Comparison of ENCODE assay signal across 34 cellular contexts in the genomic region with DNA sequence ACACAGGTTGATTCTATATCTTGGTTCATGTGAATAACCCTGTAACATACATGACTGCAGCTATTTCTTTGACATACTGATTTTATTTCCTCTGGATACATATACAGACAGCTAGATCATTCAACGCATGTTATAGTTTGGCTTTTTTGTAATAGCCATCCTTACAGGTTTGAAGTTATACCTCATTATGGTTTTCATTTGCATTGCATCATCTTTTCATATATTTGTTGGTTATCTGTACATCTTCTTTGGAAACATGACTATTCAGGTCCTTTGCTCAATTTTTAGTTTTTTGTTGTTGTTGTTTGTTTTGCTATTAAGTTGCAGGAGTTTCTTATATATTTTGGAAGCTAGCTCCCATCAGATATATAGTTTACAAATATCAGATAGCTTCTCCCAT.
"Had no signal": no experiment of that assay in that cellular context is flagged by ENCODE, and none has a peak within 500 bp of the region (broad histone marks: within the 10 kb centered on the region; RNA-seq: fewer than 3 reads in every experiment).

No MANE protein-coding gene starts in this region.

- DNase-seq: activated effector memory CD4-positive, alpha-beta T cell treated with anti-CD3 and anti-CD28 coated beads, Interleukin-2, amount 50 U/mL, for 16 hours; activated effector memory CD4-positive, alpha-beta T cell treated with Interleukin-2 at 50 U/mL for 16 hours; activated gamma-delta T cell; activated gamma-delta T cell treated with Interleukin-2 at 50 U/mL for 16 hours; activated naive CD4-positive, alpha-beta T cell; activated naive CD4-positive, alpha-beta T cell treated with anti-CD3 and anti-CD28 coated beads for 36 hours; activated naive CD4-positive, alpha-beta T cell treated with anti-CD3 and anti-CD28 coated beads, Interleukin-2, amount 10 ng/mL, durations not matched to agents 7 days and 5 days; activated naive CD4-positive, alpha-beta T cell treated with anti-CD3 and anti-CD28 coated beads, Interleukin-2, amount 50 U/mL, for 16 hours; activated naive CD4-positive, alpha-beta T cell treated with Interleukin-2 at 50 U/mL for 16 hours; activated naive CD8-positive, alpha-beta T cell treated with anti-CD3 and anti-CD28 coated beads for 36 hours; activated naive CD8-positive, alpha-beta T cell treated with anti-CD3 and anti-CD28 coated beads, Interleukin-2, amount 10 ng/mL, durations not matched to agents 7 days and 5 days; activated naive CD8-positive, alpha-beta T cell treated with anti-CD3 and anti-CD28 coated beads, Interleukin-2, amount 50 U/mL, for 24 hours; activated T-cell treated with anti-CD3 and anti-CD28 coated beads, Interleukin-2, amount 50 U/mL, for 1 hour; activated T-cell treated with anti-CD3 and anti-CD28 coated beads, Interleukin-2, amount 50 U/mL, for 24 hours; activated T-cell treated with anti-CD3 and anti-CD28 coated beads, Interleukin-2, amount 50 U/mL, for 4 hours; activated T-cell treated with anti-CD3 and anti-CD28 coated beads, Interleukin-2, amount 50 U/mL, for 48 hours; activated T-cell treated with anti-CD3 and anti-CD28 coated beads, Interleukin-2, amount 50 U/mL, for 72 hours; adrenal gland; amniotic stem cell; amygdala; anterior cingulate cortex; aorta; body of pancreas; brain microvascular endothelial cell; caudate nucleus; central memory CD4-positive, alpha-beta T cell; cerebellar nuclear complex had no signal

- H3K4me3 ChIP-seq: adrenal gland, ascending aorta, body of pancreas, breast epithelium, cardiac muscle cell had no signal

- ATAC-seq: activated naive CD4-positive, alpha-beta T cell treated with anti-CD3 and anti-CD28 coated beads, Interleukin-2, amount 50 U/mL, for 72 hours; activated naive CD8-positive, alpha-beta T cell treated with anti-CD3 and anti-CD28 coated beads, Interleukin-2, amount 50 U/mL, for 24 hours; activated T-cell treated with anti-CD3 and anti-CD28 coated beads, Interleukin-2, amount 50 U/mL, for 4 hours; activated T-cell treated with anti-CD3 and anti-CD28 coated beads, Interleukin-2, amount 50 U/mL, for 72 hours; activated T-helper 17 cell treated with anti-CD3 and anti-CD28 coated beads, Interleukin-2, amount 50 U/mL, for 72 hours; body of pancreas had no signal

- H3K27ac ChIP-seq: adrenal gland, ascending aorta, body of pancreas, brain microvascular endothelial cell, breast epithelium, cardiac muscle cell had no signal

- FAIRE-seq: astrocyte, bronchial epithelial cell had no signal

- H3K27me3 ChIP-seq: adrenal gland, ascending aorta, body of pancreas, brain microvascular endothelial cell, breast epithelium, cardiac muscle cell had no signal

- H3K4me1 ChIP-seq: adrenal gland, ascending aorta, body of pancreas, breast epithelium had no signal

- H3K9me3 ChIP-seq: adrenal gland, ascending aorta, body of pancreas, breast epithelium had no signal

- H3K36me3 ChIP-seq: adrenal gland, ascending aorta, brain microvascular endothelial cell, breast epithelium, cardiac muscle cell had no signal
